In the genomic region with DNA sequence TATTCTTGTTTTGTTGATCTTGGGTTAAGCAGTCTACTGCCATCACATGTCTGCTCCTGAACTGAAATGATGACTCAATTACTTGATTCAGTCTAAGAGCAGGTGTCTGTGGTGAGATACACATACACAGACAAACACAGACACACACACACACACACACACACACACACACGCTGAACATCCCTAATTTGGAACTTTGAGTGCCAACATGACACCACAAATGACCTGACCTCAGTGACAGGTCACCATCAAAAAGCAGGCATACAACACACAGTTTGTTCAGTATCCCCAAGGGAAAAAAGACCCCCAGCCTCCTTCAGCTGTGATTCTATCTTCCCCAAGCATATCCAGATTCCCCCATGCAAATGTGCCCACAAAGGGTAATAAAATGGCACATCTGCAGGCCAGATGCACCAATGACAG, we compare ENCODE assay signal across 2 cellular contexts.
TF ChIP-seq lines count a peak whose summit lies in the region.

No MANE protein-coding gene starts in this region.

TF ChIP-seq in K562, 482 proteins besides CTCF, POLR2A, EP300 and RAD21 (continued from another document and continues in another):
- TF ChIP-seq DPF2 (IDR thresholded peaks at IDR 0.05) (peak; percentile 32; the same call in 1 of the 2 replicates), OTX1 (CRISPR knock-in tag; IDR thresholded peaks at IDR 0.05) (no peak), CTBP1 (IDR thresholded peaks at IDR 0.05; ENCODE audit: borderline replicate concordance) (0 out of 2 replicates have a peak, but pooled peaks have one; percentile 24), ZNF76 (CRISPR knock-in tag; IDR thresholded peaks at IDR 0.05; ENCODE audit: borderline replicate concordance) (no peak), CBFA2T3 (IDR thresholded peaks at IDR 0.05) (peak; percentile 51; the same call in 1 of the 2 replicates), PKNOX1 (IDR thresholded peaks at IDR 0.05) (peak; percentile 8; the same call in 1 of the 2 replicates), FUS (optimal IDR thresholded peaks at IDR 0.05; ENCODE audit: low read depth, low read length) (no peak), BRD4 (IDR thresholded peaks at IDR 0.05) (no peak), NFATC3 (IDR thresholded peaks at IDR 0.05) (no peak), SMARCE1 (IDR thresholded peaks at IDR 0.05) (peak; percentile 42; the same call in 1 of the 2 replicates), RREB1 (CRISPR knock-in tag; IDR thresholded peaks at IDR 0.05) (no peak), HLTF (IDR thresholded peaks at IDR 0.05) (no peak), KAT7 (CRISPR knock-in tag; IDR thresholded peaks at IDR 0.05; ENCODE audit: borderline replicate concordance) (no peak), CXXC5 (CRISPR knock-in tag; IDR thresholded peaks at IDR 0.05) (no peak), CREM (IDR thresholded peaks at IDR 0.05; ENCODE audit: low read depth) (no peak), HDAC1 (IDR thresholded peaks at IDR 0.05) (peak in 1 of 2 experiments; percentile 31; a peak in 1 of 4 replicates), ZNF589 (CRISPR knock-in tag; IDR thresholded peaks at IDR 0.05; ENCODE audit: low read depth) (no peak), TRIM24 (IDR thresholded peaks at IDR 0.05) (no peak), PRPF4 (IDR thresholded peaks at IDR 0.05; ENCODE audit: insufficient read depth, low read depth, low read length, poor library complexity, severe bottlenecking) (no peak), GATAD2B (IDR thresholded peaks at IDR 0.05; ENCODE audit: borderline replicate concordance) (no peak), NR3C1 (CRISPR knock-in tag; IDR thresholded peaks at IDR 0.05) (no peak), RNF2 (IDR thresholded peaks at IDR 0.05) (no peak), MAZ (CRISPR knock-in tag; conservative IDR thresholded peaks at IDR 0.05 in 1 of 2, IDR thresholded peaks at IDR 0.05 in 1 of 2) (no peak)
- TF ChIP-seq, protein P1, sequence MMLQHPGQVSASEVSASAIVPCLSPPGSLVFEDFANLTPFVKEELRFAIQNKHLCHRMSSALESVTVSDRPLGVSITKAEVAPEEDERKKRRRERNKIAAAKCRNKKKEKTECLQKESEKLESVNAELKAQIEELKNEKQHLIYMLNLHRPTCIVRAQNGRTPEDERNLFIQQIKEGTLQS (IDR thresholded peaks at IDR 0.05), result peak; percentile 53; the same call in 1 of the 2 replicates
- TF ChIP-seq, protein P1 (CRISPR knock-in tag; conservative IDR thresholded peaks at IDR 0.05), result no peak
- TF ChIP-seq, protein P2, sequence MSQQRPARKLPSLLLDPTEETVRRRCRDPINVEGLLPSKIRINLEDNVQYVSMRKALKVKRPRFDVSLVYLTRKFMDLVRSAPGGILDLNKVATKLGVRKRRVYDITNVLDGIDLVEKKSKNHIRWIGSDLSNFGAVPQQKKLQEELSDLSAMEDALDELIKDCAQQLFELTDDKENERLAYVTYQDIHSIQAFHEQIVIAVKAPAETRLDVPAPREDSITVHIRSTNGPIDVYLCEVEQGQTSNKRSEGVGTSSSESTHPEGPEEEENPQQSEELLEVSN (IDR thresholded peaks at IDR 0.05; ENCODE audit: borderline replicate concordance in 1 of 2, extremely low read depth in 1 of 2, insufficient read depth in 1 of 2, insufficient read length in 1 of 2, low read depth in 1 of 2, low read length in 1 of 2, poor library complexity in 1 of 2, severe bottlenecking in 1 of 2), result no peak

TF ChIP-seq in HEK293T, 16 proteins besides CTCF, POLR2A, EP300 and RAD21 (continued from another document):
- no peak for TF ChIP-seq PKNOX1 (IDR thresholded peaks at IDR 0.05)
- TF ChIP-seq SP1 (IDR thresholded peaks at IDR 0.05), result no peak
- no peak for TF ChIP-seq ELF4 (IDR thresholded peaks at IDR 0.05)
- no peak for TF ChIP-seq TARDBP (IDR thresholded peaks at IDR 0.05)
- TF ChIP-seq ZNF384 (IDR thresholded peaks at IDR 0.05), result no peak
- no peak for TF ChIP-seq ARNT (IDR thresholded peaks at IDR 0.05)
